In the genomic region with DNA sequence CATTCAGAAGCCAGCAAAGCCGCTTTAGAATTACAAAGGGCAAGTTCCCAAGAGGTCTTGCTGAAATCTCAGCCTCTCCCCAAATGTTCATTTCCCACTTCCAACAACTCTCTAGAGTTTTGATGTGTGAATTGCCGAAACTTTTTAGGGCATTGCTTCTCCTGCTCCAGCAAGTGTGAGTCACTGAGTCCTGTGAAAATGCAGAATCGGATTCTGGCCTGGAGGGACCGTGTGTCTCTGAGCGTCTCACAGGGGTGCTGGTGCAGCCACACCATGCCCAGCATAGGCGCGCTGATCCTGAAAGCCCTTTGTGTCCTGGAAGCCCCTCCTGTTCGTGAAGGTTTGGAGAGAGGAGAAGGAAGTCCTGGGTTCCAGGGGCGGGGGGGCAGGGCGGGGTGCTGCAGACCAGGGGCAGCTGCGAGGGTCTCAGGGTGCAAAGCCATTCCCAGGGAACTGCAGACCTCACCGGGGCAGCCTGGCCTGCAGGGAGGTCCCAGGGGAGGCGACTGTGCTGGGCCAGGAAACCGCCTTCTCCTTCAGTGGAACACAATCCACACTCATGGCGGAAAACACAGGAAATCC, we compare ENCODE assay signal across 13 cellular contexts. TPM values are rescaled to one million over a fixed set of nuclear protein-coding genes. Genes with fewer than 3 reads are reported as not detected.
DNase-seq lines count a peak whose midpoint lies in the region; ATAC-seq and TF ChIP-seq lines count a peak whose summit lies in the region.
"Had no signal": no experiment of that assay in that cellular context is flagged by ENCODE, and none has a peak within 500 bp of the region (broad histone marks: within the 10 kb centered on the region; RNA-seq: fewer than 3 reads in every experiment).

No MANE protein-coding gene starts in this region.

- H2AK5ac ChIP-seq in mesendoderm (ENCODE audit: low read length): no peak overlapping the region

- WGBS in heart left ventricle, 4 donors: 56 to 76% (median 64%) methylated on average over 12 to 15 of the region's 15 CpGs
- no CpG with 5 or more reads among the region's 15 CpGs for WGBS in mesendoderm (ENCODE audit: extremely low coverage, insufficient coverage, low lambda C conversion rate)

- peaks cover 0 to 2% (median 0%) of the 10 kb centered on the region in 12 donors for H3K9me3 ChIP-seq in heart left ventricle
- no peaks in the 10 kb centered on the region for H3K9me3 ChIP-seq in right atrium auricular region
- H3K9me3 ChIP-seq: SK-N-SH had no signal

- no peak overlapping the region for H3K23ac ChIP-seq in mesendoderm (ENCODE audit: low read length)

- H3K27me3 Mint-ChIP-seq in type B pancreatic cell: peaks cover 16% of the 10 kb centered on the region

- H3K4me1 ChIP-seq in heart left ventricle (peaks cover 5 to 53% (median 30%) of the 10 kb centered on the region in 12 donors), right atrium auricular region (peaks cover 0 to 62% of the 10 kb centered on the region in 2 donors), mesendoderm (ENCODE audit: control insufficient read depth, low read depth, low read length) (peaks cover 5% of the 10 kb centered on the region)

- DNase-seq in heart left ventricle (peak in 3 of 5 donors; percentile 40 to 58 (median 56)), right atrium auricular region (ENCODE audit: low spot score) (no peak), ecto neural progenitor cell (ENCODE audit: low spot score) (peak; percentile 52), mesendoderm (no peak), type B pancreatic cell (ENCODE audit: extremely low spot score, unreplicated experiment) (no peak), GM20000 (ENCODE audit: low spot score) (no peak), DMS114 treated with DMSO at 0.1 percent for 48 hours (lab: John Stamatoyannopoulos, UW; ENCODE audit: unreplicated experiment) (no peak)
- DNase-seq: activated B cell treated with CpG ODN at 0.5 μM for 24 hours; activated CD8-positive, alpha-beta memory T cell treated with anti-CD3 and anti-CD28 coated beads, Interleukin-2, amount 50 U/mL, for 4 hours; activated naive CD8-positive, alpha-beta T cell treated with anti-CD3 and anti-CD28 coated beads, Interleukin-2, amount 50 U/mL, for 24 hours; left colon had no signal

- H3K4ac ChIP-seq in mesendoderm (ENCODE audit: low read depth, low read length): no peak overlapping the region

- H3K27ac Mint-ChIP-seq in type B pancreatic cell: no peak overlapping the region
- H3K27ac Mint-ChIP-seq: activated B cell treated with CpG ODN at 0.5 μM for 24 hours; activated naive CD8-positive, alpha-beta T cell treated with anti-CD3 and anti-CD28 coated beads, Interleukin-2, amount 50 U/mL, for 24 hours had no signal

- H3K4me3 Mint-ChIP-seq in type B pancreatic cell: peak overlapping the region; percentile 34
- H3K4me3 Mint-ChIP-seq: activated B cell treated with CpG ODN at 0.5 μM for 24 hours; activated naive CD8-positive, alpha-beta T cell treated with anti-CD3 and anti-CD28 coated beads, Interleukin-2, amount 50 U/mL, for 24 hours had no signal

- no peak overlapping the region for H3K9ac ChIP-seq in mesendoderm (ENCODE audit: low read length)
- H3K9ac ChIP-seq: SK-N-SH had no signal

- intact Hi-C loops in heart left ventricle (cut with DNase I): loop anchor here in 1 of 10 donors (5.0 kb wide), 1 partner anchor 97 kb away; no protein-coding TSS in a partner anchor

- H3K27ac ChIP-seq in heart left ventricle (peak overlapping the region in 6 of 12 donors; percentile 39 to 73 (median 56)), right atrium auricular region (no peak overlapping the region), mesendoderm (ENCODE audit: low read depth, low read length) (no peak overlapping the region)

- no peaks in the 10 kb centered on the region for H3K36me3 ChIP-seq in heart left ventricle
- no peaks in the 10 kb centered on the region for H3K36me3 ChIP-seq in right atrium auricular region
- H3K36me3 ChIP-seq in mesendoderm (ENCODE audit: control insufficient read depth, insufficient read depth, low read length): no peaks in the 10 kb centered on the region

- H3K27me3 ChIP-seq in heart left ventricle: no peaks in the 10 kb centered on the region
- no peaks in the 10 kb centered on the region for H3K27me3 ChIP-seq in right atrium auricular region
- no peaks in the 10 kb centered on the region for H3K27me3 ChIP-seq in mesendoderm (ENCODE audit: insufficient read depth, low read length, poor library complexity)

- TF ChIP-seq POLR2A in heart left ventricle (IDR thresholded peaks at IDR 0.05): no peak

- no peak overlapping the region for H4K8ac ChIP-seq in mesendoderm (ENCODE audit: low read depth, low read length)

- H3K36me3 Mint-ChIP-seq in type B pancreatic cell: no peaks in the 10 kb centered on the region

- H3K79me2 ChIP-seq in mesendoderm (ENCODE audit: control insufficient read depth, insufficient read depth, low read length): no peaks in the 10 kb centered on the region

- H3K18ac ChIP-seq in mesendoderm (ENCODE audit: low read length): no peak overlapping the region

- H2BK5ac ChIP-seq in mesendoderm (ENCODE audit: low read length): no peak overlapping the region

- no peaks in the 10 kb centered on the region for H3K79me1 ChIP-seq in mesendoderm (ENCODE audit: low read length)

- ATAC-seq in heart left ventricle: peak in 2 of 4 donors; percentile 18 to 66
- ATAC-seq in HG02623 (IDR thresholded peaks at IDR 0.05; ENCODE audit: unreplicated experiment): no peak
- ATAC-seq: activated naive CD8-positive, alpha-beta T cell treated with anti-CD3 and anti-CD28 coated beads, Interleukin-2, amount 50 U/mL, for 24 hours; left colon had no signal

- no peak overlapping the region for H3K4me2 ChIP-seq in mesendoderm (ENCODE audit: low read length)
- H3K4me2 ChIP-seq: SK-N-SH had no signal

- peaks cover 38% of the 10 kb centered on the region for H3K4me1 Mint-ChIP-seq in type B pancreatic cell (ENCODE audit: unreplicated experiment)
- H3K4me1 Mint-ChIP-seq: activated naive CD8-positive, alpha-beta T cell treated with anti-CD3 and anti-CD28 coated beads, Interleukin-2, amount 50 U/mL, for 24 hours had no signal

- H3K56ac ChIP-seq in mesendoderm (ENCODE audit: low read length): peak overlapping the region; percentile 2

- H3K9me3 Mint-ChIP-seq in type B pancreatic cell: no peaks in the 10 kb centered on the region
- H3K9me3 Mint-ChIP-seq: activated B cell treated with CpG ODN at 0.5 μM for 24 hours had no signal

- H2BK15ac ChIP-seq in mesendoderm (replicated peaks; ENCODE audit: low read depth): no peak overlapping the region

- peak overlapping the region in 2 of 12 donors; percentile 0 to 1 for H3K4me3 ChIP-seq in heart left ventricle
- H3K4me3 ChIP-seq in right atrium auricular region: no peak overlapping the region
- no peak overlapping the region for H3K4me3 ChIP-seq in mesendoderm (ENCODE audit: low read length)

- TF ChIP-seq CTCF in heart left ventricle (IDR thresholded peaks at IDR 0.05) (no peak), right atrium auricular region (IDR thresholded peaks at IDR 0.05) (no peak), type B pancreatic cell (conservative IDR thresholded peaks at IDR 0.05) (no peak), GM20000 (IDR thresholded peaks at IDR 0.05; ENCODE audit: extremely low read depth, missing control alignments) (no peak)

- H2BK120ac ChIP-seq in mesendoderm (ENCODE audit: low read depth, low read length): no peak overlapping the region

- no peak overlapping the region for H4K5ac ChIP-seq in mesendoderm (ENCODE audit: low read length)

RNA-seq across cellular contexts. Expression of a gene that starts 43.7 kb away (rescaled TPM):
- 10 to 100 TPM in 8 of 9 donors, 1 to 10 TPM in 1; 6.9 to 16.3 (median 12.1) TPM for total RNA-seq in heart left ventricle
- 10 to 100 TPM in 1 of 2 donors, 1 to 10 TPM in 1; 8.9 to 11.5 TPM for polyA plus RNA-seq in heart left ventricle
- 10 to 100 TPM in 1 of 2 donors, 1 to 10 TPM in 1; 7.5 to 10.5 TPM for total RNA-seq in right atrium auricular region
- 4.6 TPM for polyA plus RNA-seq in mesendoderm (2013, experiment 1 of 2)
- polyA plus RNA-seq in mesendoderm (2013, experiment 2 of 2): 4.7 TPM
- 20.7 and 20.9 TPM in 2 replicates for total RNA-seq in type B pancreatic cell (ENCODE audit: low replicate concordance)

Comparison
In these comparisons a context has a peak if more than half of its experiments do, and no peak if none do; other contexts are left out.
1. DNase-seq: peak in heart left ventricle (3 of 5) and ecto neural progenitor cell (single experiment); none in right atrium auricular region (single experiment), mesendoderm (single experiment), type B pancreatic cell (single experiment), GM20000 (single experiment) and DMS114 treated with DMSO at 0.1 percent for 48 hours (single experiment).